In the genomic region with DNA sequence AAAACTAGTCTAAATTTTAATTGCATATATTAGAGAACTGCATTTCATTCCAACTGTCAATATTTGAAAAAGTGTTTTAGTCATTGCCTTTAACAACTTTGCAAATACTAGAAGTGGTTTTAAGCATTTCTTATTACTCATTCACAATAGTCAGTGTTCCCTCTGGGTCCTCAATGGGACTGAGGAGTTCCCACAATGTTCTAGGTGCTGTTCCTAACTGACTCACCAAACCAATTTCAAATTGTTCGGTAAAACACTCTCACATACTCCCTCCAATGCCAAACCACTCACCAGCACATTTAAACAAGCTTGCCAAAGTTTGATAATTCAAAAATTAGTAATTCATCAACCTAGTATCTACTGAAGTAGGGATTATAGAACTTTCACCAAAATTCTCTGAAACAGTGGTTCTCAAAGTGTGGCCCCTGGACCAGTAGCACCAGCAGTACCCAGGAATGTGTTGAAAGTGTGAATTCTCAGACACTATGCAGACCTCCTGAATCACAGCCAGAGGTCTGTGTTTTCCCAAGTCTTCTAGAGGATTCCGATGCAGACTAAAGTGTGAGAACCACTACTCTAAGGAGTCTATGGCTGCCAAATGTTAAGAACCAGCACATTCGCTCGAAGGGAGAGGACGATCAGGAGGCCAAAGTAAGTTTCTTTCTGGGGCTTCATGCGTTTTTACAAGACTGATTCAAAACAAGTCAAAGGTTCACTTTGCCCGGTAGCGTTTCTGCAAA, we compare ENCODE assay signal across 25 cellular contexts.
A peak's percentile ranks its signal among the peaks of the same experiment; 100 is the strongest.
DNase-seq lines count a peak whose midpoint lies in the region; ATAC-seq and TF ChIP-seq lines count a peak whose summit lies in the region.
"Had no signal": no experiment of that assay in that cellular context is flagged by ENCODE, and none has a peak within 500 bp of the region (broad histone marks: within the 10 kb centered on the region; RNA-seq: fewer than 3 reads in every experiment).

No MANE protein-coding gene starts in this region.

- no peak overlapping the region for H2BK5ac ChIP-seq in mesendoderm (ENCODE audit: low read length)

- H3K27me3 Mint-ChIP-seq in GM23338 (ENCODE audit: insufficient read depth, low read depth, poor library complexity) = peaks cover 3% of the 10 kb centered on the region

- H2BK120ac ChIP-seq in mesendoderm (ENCODE audit: low read depth, low read length) = no peak overlapping the region

- no peaks in the 10 kb centered on the region for H3K4me1 Mint-ChIP-seq in GM23338
- H3K4me1 Mint-ChIP-seq: neural crest cell had no signal

- no peak overlapping the region for H2AK5ac ChIP-seq in mesendoderm (ENCODE audit: low read length)

- no peak overlapping the region for H3K18ac ChIP-seq in mesendoderm (ENCODE audit: low read length)

- no peak overlapping the region for H2BK15ac ChIP-seq in mesendoderm (replicated peaks; ENCODE audit: low read depth)

- H3K56ac ChIP-seq in mesendoderm (ENCODE audit: low read length) = no peak overlapping the region

- H3K36me3 ChIP-seq in GM23338 (ENCODE audit: insufficient read depth) = no peaks in the 10 kb centered on the region
- H3K36me3 ChIP-seq in mesendoderm (ENCODE audit: control insufficient read depth, insufficient read depth, low read length) = no peaks in the 10 kb centered on the region
- H3K36me3 ChIP-seq in osteoblast (ENCODE audit: insufficient read depth, low read length) = no peaks in the 10 kb centered on the region
- H3K36me3 ChIP-seq: pancreas, uterus had no signal

- no peaks in the 10 kb centered on the region; the same call in 1 of the 2 replicates for H3K9me2 ChIP-seq in GM23338 (ENCODE audit: insufficient read depth)

- H3K27me3 ChIP-seq in GM23338 (ENCODE audit: insufficient read depth) (no peaks in the 10 kb centered on the region), mesendoderm (ENCODE audit: insufficient read depth, low read length, poor library complexity) (no peaks in the 10 kb centered on the region), osteoblast (ENCODE audit: insufficient read depth, low read length) (no peaks in the 10 kb centered on the region)
- H3K27me3 ChIP-seq: BLaER1 treated with 17β-estradiol and CSF1 and Interleukin-3, amounts not matched to agents 10 nM and 100 nM; body of pancreas; pancreas; uterus had no signal

- no peaks in the 10 kb centered on the region for H3K79me1 ChIP-seq in mesendoderm (ENCODE audit: low read length)

- H3K4me3 ChIP-seq in GM23338 = no peak overlapping the region
- no peak overlapping the region for H3K4me3 ChIP-seq in fibroblast of pulmonary artery (replicated peaks; ENCODE audit: low read depth, low read length)
- no peak overlapping the region for H3K4me3 ChIP-seq in mesendoderm (ENCODE audit: low read length)
- no peak overlapping the region for H3K4me3 ChIP-seq in osteoblast (ENCODE audit: insufficient read depth, low read length)
- H3K4me3 ChIP-seq: BLaER1 treated with 17β-estradiol and CSF1 and Interleukin-3, amounts not matched to agents 10 nM and 100 nM; body of pancreas; pancreas; uterus had no signal

- H3K79me2 ChIP-seq in GM23338 (replicated peaks; ENCODE audit: insufficient read depth) = no peaks in the 10 kb centered on the region
- H3K79me2 ChIP-seq in mesendoderm (ENCODE audit: control insufficient read depth, insufficient read depth, low read length) = no peaks in the 10 kb centered on the region
- H3K79me2 ChIP-seq in osteoblast (ENCODE audit: insufficient read depth, low read length) = no peaks in the 10 kb centered on the region

- no peak overlapping the region for H3K4me2 ChIP-seq in GM23338
- no peak overlapping the region for H3K4me2 ChIP-seq in mesendoderm (ENCODE audit: low read length)
- no peak overlapping the region for H3K4me2 ChIP-seq in osteoblast (ENCODE audit: insufficient read depth, low read length)
- H3K4me2 ChIP-seq: BLaER1 treated with 17β-estradiol and CSF1 and Interleukin-3, amounts not matched to agents 10 nM and 100 nM had no signal

- H2AFZ ChIP-seq in GM23338 = peak overlapping the region; percentile 38; the same call in 1 of the 2 replicates
- H2AFZ ChIP-seq in osteoblast (ENCODE audit: low read length) = no peak overlapping the region

- no peak for TF ChIP-seq CTCF in GM23338 (conservative IDR thresholded peaks at IDR 0.05; ENCODE audit: low read depth in 2 of 2)
- no peak for TF ChIP-seq CTCF in fibroblast of pulmonary artery (IDR thresholded peaks at IDR 0.05; ENCODE audit: low read length, missing control alignments)
- TF ChIP-seq CTCF in osteoblast (IDR thresholded peaks at IDR 0.05; ENCODE audit: extremely low read depth, low read depth, low read length) = no peak

- H3K27ac Mint-ChIP-seq in GM23338 = no peak overlapping the region
- H3K27ac Mint-ChIP-seq: activated T-cell treated with anti-CD3 and anti-CD28 coated beads, Interleukin-2, amount 50 U/mL, for 72 hours; stimulated activated naive CD8-positive, alpha-beta T cell treated with anti-CD3 and anti-CD28 coated beads, Interleukin-15, Interleukin-2, amounts not matched to agents 100 ng/mL and 50 ng/mL, for 24 hours had no signal

- H3K4ac ChIP-seq in mesendoderm (ENCODE audit: low read depth, low read length) = no peak overlapping the region

- no peak overlapping the region for H3K23ac ChIP-seq in mesendoderm (ENCODE audit: low read length)

- DNase-seq in GM23338 (ENCODE audit: low spot score) = no peak
- DNase-seq in M059J (ENCODE audit: low read depth) = peak; percentile 53
- DNase-seq in fibroblast of pulmonary artery (ENCODE audit: low read depth) = peak; percentile 27
- peak; percentile 30 for DNase-seq in mesendoderm
- DNase-seq in NCI-H446 (lab: John Stamatoyannopoulos, UW) = no peak
- no peak for DNase-seq in ecto neural progenitor cell (ENCODE audit: low spot score)
- DNase-seq in osteoblast (ENCODE audit: insufficient read length, low spot score, missing footprints) = no peak
- DNase-seq: activated CD4-positive, alpha-beta T cell treated with anti-CD3 and anti-CD28 coated beads, Interleukin-2, amount 50 U/mL, for 4 hours; activated naive CD4-positive, alpha-beta T cell treated with Interleukin-2 at 50 U/mL for 16 hours; activated T-cell treated with anti-CD3 and anti-CD28 coated beads, Interleukin-2, amount 50 U/mL, for 72 hours; body of pancreas; DMS153; mesenchymal stem cell; NCI-H146; NCI-H226; NCI-H69; pancreas; SHP77; stimulated activated CD8-positive, alpha-beta memory T cell treated with anti-CD3 and anti-CD28 coated beads, Interleukin-4, amount 100 ng/mL, for 48 hours; T-helper 2 cell; uterus had no signal

- H3K9me3 Mint-ChIP-seq in GM23338 = no peaks in the 10 kb centered on the region
- H3K9me3 Mint-ChIP-seq: neural crest cell had no signal

- H3K4me1 ChIP-seq in GM23338 (ENCODE audit: insufficient read depth) (no peaks in the 10 kb centered on the region), mesendoderm (ENCODE audit: control insufficient read depth, low read depth, low read length) (no peaks in the 10 kb centered on the region), osteoblast (ENCODE audit: insufficient read depth, low read length) (no peaks in the 10 kb centered on the region)
- H3K4me1 ChIP-seq: BLaER1 treated with 17β-estradiol and CSF1 and Interleukin-3, amounts not matched to agents 10 nM and 100 nM; uterus had no signal

- WGBS in mesendoderm (ENCODE audit: extremely low coverage, insufficient coverage, low lambda C conversion rate) = no CpG with 5 or more reads among the region's 8 CpGs

- H3K27ac ChIP-seq in GM23338 (ENCODE audit: low read depth) = no peak overlapping the region
- no peak overlapping the region for H3K27ac ChIP-seq in mesendoderm (ENCODE audit: low read depth, low read length)
- no peak overlapping the region for H3K27ac ChIP-seq in osteoblast (ENCODE audit: low read depth, low read length)
- H3K27ac ChIP-seq: BLaER1 treated with 17β-estradiol and CSF1 and Interleukin-3, amounts not matched to agents 10 nM and 100 nM; body of pancreas; pancreas; uterus had no signal

- H4K20me1 ChIP-seq in GM23338 (replicated peaks; ENCODE audit: insufficient read depth) = no peaks in the 10 kb centered on the region
- no peaks in the 10 kb centered on the region for H4K20me1 ChIP-seq in osteoblast (ENCODE audit: insufficient read depth, low read length)
- H4K20me1 ChIP-seq: BLaER1 treated with 17β-estradiol and CSF1 and Interleukin-3, amounts not matched to agents 10 nM and 100 nM had no signal

- no peaks in the 10 kb centered on the region for H3F3A ChIP-seq in GM23338 (replicated peaks; ENCODE audit: low read depth)

- H3K9ac ChIP-seq in mesendoderm (ENCODE audit: low read length) = no peak overlapping the region
- H3K9ac ChIP-seq: BLaER1 treated with 17β-estradiol and CSF1 and Interleukin-3, amounts not matched to agents 10 nM and 100 nM had no signal

- no peak overlapping the region for H4K5ac ChIP-seq in mesendoderm (ENCODE audit: low read length)

- no peaks in the 10 kb centered on the region for H3K9me3 ChIP-seq in osteoblast (ENCODE audit: low read depth, low read length)
- H3K9me3 ChIP-seq: body of pancreas, pancreas, uterus had no signal

- no peaks in the 10 kb centered on the region for H3K36me3 Mint-ChIP-seq in GM23338 (ENCODE audit: low read depth)

- H3K4me3 Mint-ChIP-seq in GM23338 = no peak overlapping the region
- H3K4me3 Mint-ChIP-seq: activated T-cell treated with anti-CD3 and anti-CD28 coated beads, Interleukin-2, amount 50 U/mL, for 72 hours; neural crest cell; stimulated activated naive CD8-positive, alpha-beta T cell treated with anti-CD3 and anti-CD28 coated beads, Interleukin-15, Interleukin-2, amounts not matched to agents 100 ng/mL and 50 ng/mL, for 24 hours had no signal

- ATAC-seq in GM23338 = no peak
- ATAC-seq: activated CD4-positive, CD25-positive, alpha-beta regulatory T cell treated with anti-CD3 and anti-CD28 coated beads, Interleukin-2, amount 50 U/mL, for 24 hours; activated T-cell treated with anti-CD3 and anti-CD28 coated beads, Interleukin-2, amount 50 U/mL, for 72 hours; body of pancreas; pancreas had no signal

- H4K8ac ChIP-seq in mesendoderm (ENCODE audit: low read depth, low read length) = no peak overlapping the region

TF ChIP-seq in GM23338, 12 proteins besides CTCF, POLR2A, EP300 and RAD21 (continues in another document):
- TF ChIP-seq EZH2 (IDR thresholded peaks at IDR 0.05; ENCODE audit: low read depth, unreplicated experiment) (no peak), JUNB (IDR thresholded peaks at IDR 0.05; ENCODE audit: unreplicated experiment) (no peak), POLR2AphosphoS5 (IDR thresholded peaks at IDR 0.05; ENCODE audit: low read depth) (no peak), CREB1 (CRISPR knock-in tag; IDR thresholded peaks at IDR 0.05; ENCODE audit: low read depth) (no peak)
- TF ChIP-seq, protein P1, sequence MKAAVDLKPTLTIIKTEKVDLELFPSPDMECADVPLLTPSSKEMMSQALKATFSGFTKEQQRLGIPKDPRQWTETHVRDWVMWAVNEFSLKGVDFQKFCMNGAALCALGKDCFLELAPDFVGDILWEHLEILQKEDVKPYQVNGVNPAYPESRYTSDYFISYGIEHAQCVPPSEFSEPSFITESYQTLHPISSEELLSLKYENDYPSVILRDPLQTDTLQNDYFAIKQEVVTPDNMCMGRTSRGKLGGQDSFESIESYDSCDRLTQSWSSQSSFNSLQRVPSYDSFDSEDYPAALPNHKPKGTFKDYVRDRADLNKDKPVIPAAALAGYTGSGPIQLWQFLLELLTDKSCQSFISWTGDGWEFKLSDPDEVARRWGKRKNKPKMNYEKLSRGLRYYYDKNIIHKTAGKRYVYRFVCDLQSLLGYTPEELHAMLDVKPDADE (IDR thresholded peaks at IDR 0.05) = no peak

Comparison
In these comparisons a context has a peak if more than half of its experiments do, and no peak if none do; other contexts are left out.
1. DNase-seq: peak in M059J (single experiment), fibroblast of pulmonary artery (single experiment) and mesendoderm (single experiment); none in GM23338 (single experiment), NCI-H446 (0 of 2), ecto neural progenitor cell (single experiment) and osteoblast (single experiment).